Comparison of ENCODE assay signal across 1 cellular context in the genomic region with DNA sequence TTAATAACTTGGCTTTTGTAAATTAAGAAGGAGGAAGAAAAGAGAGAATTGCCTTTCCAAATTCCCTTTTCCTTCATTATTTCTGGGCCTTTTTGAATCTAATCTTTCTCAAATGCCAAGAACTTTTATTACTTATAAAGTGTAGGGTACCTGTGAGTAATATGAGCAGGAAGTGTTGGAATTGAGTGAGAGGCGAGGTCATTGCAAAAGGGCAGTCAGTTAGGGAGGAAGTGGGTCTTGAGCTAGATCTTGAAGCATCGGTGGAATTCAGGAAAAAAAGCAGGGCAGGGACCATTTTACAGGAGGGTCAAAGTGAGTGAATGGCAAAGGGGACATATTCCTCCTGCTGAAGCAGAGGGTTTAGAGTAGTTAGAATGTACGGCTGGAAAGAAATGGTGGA.
TF ChIP-seq lines count a peak whose summit lies in the region.

No MANE protein-coding gene starts in this region.

TF ChIP-seq in HEK293, 187 proteins besides CTCF, POLR2A, EP300 and RAD21:
- TF ChIP-seq ZNF596 (tag by site-specific recombination; IDR thresholded peaks at IDR 0.05), result no peak
- TF ChIP-seq MYNN (tag by site-specific recombination; IDR thresholded peaks at IDR 0.05; ENCODE audit: borderline replicate concordance), result 0 out of 2 replicates have a peak, but pooled peaks have one; percentile 26
